8 cellular contexts compared by ENCODE assay signal in genomic region chr11:126480410-126481302, GRCh38.
DNase-seq lines count a peak whose midpoint lies in the region; ATAC-seq and TF ChIP-seq lines count a peak whose summit lies in the region.

No MANE protein-coding gene starts in this region.

- peak overlapping the region; percentile 44 for H2BK12ac ChIP-seq in neuronal stem cell (ENCODE audit: low read length)

- H3K9ac ChIP-seq in neuronal stem cell (ENCODE audit: low read depth, low read length, poor library complexity) (peak overlapping the region; percentile 47), stomach smooth muscle (ENCODE audit: low read length in 2 of 2) (peak overlapping the region; percentile 42 to 79)

- peak overlapping the region; percentile 85 for H3K18ac ChIP-seq in neuronal stem cell (ENCODE audit: low read length)

- peak overlapping the region; percentile 100 for H2AFZ ChIP-seq in neuronal stem cell (ENCODE audit: low read length)

- H2BK5ac ChIP-seq in neuronal stem cell (ENCODE audit: low read length) = no peak overlapping the region

- H3K4me1 ChIP-seq in RWPE2 (ENCODE audit: insufficient read depth, poor library complexity, severe bottlenecking) (peaks cover 3% of the 10 kb centered on the region), neuronal stem cell (ENCODE audit: control insufficient read depth in 2 of 2, insufficient read depth in 1 of 2, low read depth in 1 of 2, low read length in 2 of 2) (peaks cover 9 to 31% of the 10 kb centered on the region in 2 donors), stomach smooth muscle (ENCODE audit: control insufficient read depth, insufficient read depth, low read length) (peaks cover 5% of the 10 kb centered on the region)

- H2BK120ac ChIP-seq in neuronal stem cell (ENCODE audit: low read depth, low read length) = no peak overlapping the region

- no peak overlapping the region for H3K14ac ChIP-seq in neuronal stem cell (ENCODE audit: low read length)

- no peak overlapping the region for H4K91ac ChIP-seq in neuronal stem cell (ENCODE audit: low read depth, low read length, poor library complexity)

- ATAC-seq in GM21786 (IDR thresholded peaks at IDR 0.05; ENCODE audit: unreplicated experiment) (peak; percentile 51), RWPE2 (ENCODE audit: low read depth) (peak; percentile 67)

- peak; percentile 88 for DNase-seq in DMS79 (lab: John Stamatoyannopoulos, UW)
- no peak for DNase-seq in RWPE2 (ENCODE audit: low spot score)
- peak; percentile 31 for DNase-seq in activated T-helper 9 cell treated with anti-CD3 and anti-CD28 coated beads, Interleukin-2, amount 50 U/mL, for 16 hours (ENCODE audit: low read depth)
- peak; percentile 76 to 93 for DNase-seq in foreskin fibroblast
- DNase-seq in neuronal stem cell (ENCODE audit: low spot score) = peak; percentile 79

- H3K36me3 ChIP-seq in RWPE2 (ENCODE audit: low read depth) (no peaks in the 10 kb centered on the region), neuronal stem cell (replicated peaks in 1 of 2; ENCODE audit: control insufficient read depth in 2 of 2, insufficient read depth in 2 of 2, low read length in 2 of 2) (no peaks in the 10 kb centered on the region), stomach smooth muscle (ENCODE audit: control insufficient read depth in 2 of 2, insufficient read depth in 2 of 2, low read length in 2 of 2) (no peaks in the 10 kb centered on the region)

- H2AK5ac ChIP-seq in neuronal stem cell (ENCODE audit: low read depth, low read length) = no peak overlapping the region

- H3K79me1 ChIP-seq in neuronal stem cell (ENCODE audit: low read depth, low read length) = no peaks in the 10 kb centered on the region

- peak overlapping the region; percentile 51 for H2BK15ac ChIP-seq in neuronal stem cell (ENCODE audit: low read length)

- no peak overlapping the region for H3K4me3 ChIP-seq in RWPE2 (ENCODE audit: severe bottlenecking)
- H3K4me3 ChIP-seq in foreskin fibroblast (ENCODE audit: low read depth in 1 of 2, low read length in 2 of 2) = no peak overlapping the region
- H3K4me3 ChIP-seq in neuronal stem cell (ENCODE audit: low read length in 2 of 2) = peak overlapping the region in 1 of 2 donors; percentile 35
- peak overlapping the region in 1 of 2 donors; percentile 66 for H3K4me3 ChIP-seq in stomach smooth muscle (ENCODE audit: low read length in 2 of 2)

- no CpG with 5 or more reads among the region's 19 CpGs for WGBS in neuronal stem cell (ENCODE audit: extremely low coverage in 2 of 2, insufficient read length in 2 of 2, insufficient replicate concordance in 1 of 2), 2 donors

- H3K27ac ChIP-seq in RWPE2 (ENCODE audit: poor library complexity, severe bottlenecking) (no peak overlapping the region), neuronal stem cell (replicated peaks; ENCODE audit: low read length) (peak overlapping the region; percentile 14), stomach smooth muscle (ENCODE audit: low read length) (peak overlapping the region; percentile 74)

- no peak overlapping the region for H3K23ac ChIP-seq in neuronal stem cell (ENCODE audit: low read depth, low read length, poor library complexity)

- H4K8ac ChIP-seq in neuronal stem cell (ENCODE audit: low read depth, low read length) = no peak overlapping the region

- H3K9me3 ChIP-seq in RWPE2 (ENCODE audit: severe bottlenecking) = no peaks in the 10 kb centered on the region
- H3K9me3 ChIP-seq in neuronal stem cell (replicated peaks in 1 of 2; ENCODE audit: control insufficient read depth in 2 of 2, insufficient read depth in 1 of 2, low read depth in 1 of 2, low read length in 2 of 2) = peaks cover 0 to 1% of the 10 kb centered on the region in 2 donors
- no peaks in the 10 kb centered on the region for H3K9me3 ChIP-seq in stomach smooth muscle (ENCODE audit: control insufficient read depth in 2 of 2, low read length in 2 of 2)

- TF ChIP-seq CTCF in LNCAP (IDR thresholded peaks at IDR 0.05) (peak; percentile 94), RWPE2 (IDR thresholded peaks at IDR 0.05; ENCODE audit: poor library complexity, severe bottlenecking) (peak; percentile 92), foreskin fibroblast (IDR thresholded peaks at IDR 0.05; ENCODE audit: low read depth, low read length) (peak; percentile 94)

- H3K27me3 ChIP-seq in RWPE2 (ENCODE audit: insufficient read depth, poor library complexity, severe bottlenecking) = no peaks in the 10 kb centered on the region
- peaks cover 0 to 6% (median 0%) of the 10 kb centered on the region in 3 experiments for H3K27me3 ChIP-seq in neuronal stem cell (ENCODE audit: control insufficient read depth in 3 of 3, insufficient read depth in 3 of 3, low read depth in 1 of 3, low read length in 3 of 3)
- H3K27me3 ChIP-seq in stomach smooth muscle (ENCODE audit: control insufficient read depth in 1 of 2, insufficient read depth in 2 of 2, low read length in 2 of 2) = no peaks in the 10 kb centered on the region

- H3K4ac ChIP-seq in neuronal stem cell (ENCODE audit: low read length) = no peak overlapping the region

- peak overlapping the region; percentile 20 for H3K4me2 ChIP-seq in neuronal stem cell (ENCODE audit: insufficient read depth, low read length, poor library complexity, severe bottlenecking)
